Comparison of ENCODE assay signal across 17 cellular contexts in the genomic region with DNA sequence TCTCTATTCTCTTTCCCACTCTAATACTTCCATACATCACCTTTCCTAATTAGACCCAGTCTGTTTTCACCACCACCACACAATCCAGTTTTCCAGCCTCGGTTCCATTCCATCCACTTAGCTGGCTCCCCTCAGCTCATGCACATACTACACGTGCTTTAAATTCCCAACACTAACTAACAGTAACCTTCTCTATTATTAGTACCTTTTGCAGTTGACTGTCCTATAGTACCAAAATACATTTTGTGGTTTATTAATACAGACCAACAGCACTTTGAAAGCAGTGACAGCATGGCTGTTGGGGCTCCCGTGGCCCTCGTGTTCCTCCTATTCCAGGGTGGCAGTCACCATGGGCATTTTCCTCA.
A peak's percentile ranks its signal among the peaks of the same experiment; 100 is the strongest.
DNase-seq lines count a peak whose midpoint lies in the region; ATAC-seq and TF ChIP-seq lines count a peak whose summit lies in the region.
"Had no signal": no experiment of that assay in that cellular context is flagged by ENCODE, and none has a peak within 500 bp of the region (broad histone marks: within the 10 kb centered on the region; RNA-seq: fewer than 3 reads in every experiment).

No MANE protein-coding gene starts in this region.

- 47 to 66% methylated on average over 4 of the region's 4 CpGs for WGBS in heart right ventricle, 2 donors

- no peaks in the 10 kb centered on the region for H3K27me3 Mint-ChIP-seq in IgD-negative memory B cell

- H3K4me3 ChIP-seq in OCI-LY3 (ENCODE audit: low read length): no peak overlapping the region
- no peak overlapping the region for H3K4me3 ChIP-seq in heart right ventricle
- H3K4me3 ChIP-seq in gastrocnemius medialis: no peak overlapping the region

- peak overlapping the region in 2 of 3 donors; percentile 57 to 90 for H3K27ac Mint-ChIP-seq in IgD-negative memory B cell

- peak overlapping the region in 1 of 4 donors; percentile 36 for H3K4me3 Mint-ChIP-seq in IgD-negative memory B cell

- TF ChIP-seq POLR2A in gastrocnemius medialis (IDR thresholded peaks at IDR 0.05): no peak

- intact Hi-C loops in heart right ventricle (cut with DNase I): loop anchor here in 2 of 10 donors (10.0 kb wide), 1 partner anchor 58 kb away; no protein-coding TSS in a partner anchor
- intact Hi-C loops in gastrocnemius medialis (cut with DNase I; ENCODE audit: low total_unique reads): no loop called here

- peaks cover 67% of the 10 kb centered on the region for H3K79me2 ChIP-seq in OCI-LY3 (ENCODE audit: low read length)

- H2AFZ ChIP-seq in OCI-LY3 (ENCODE audit: low read depth, low read length): no peak overlapping the region

- H3K4me1 Mint-ChIP-seq in IgD-negative memory B cell: peaks cover 5 to 22% (median 16%) of the 10 kb centered on the region in 3 donors

- H4K20me1 ChIP-seq in OCI-LY3 (ENCODE audit: insufficient read depth, low read length): peaks cover 47% of the 10 kb centered on the region

- H3K9ac ChIP-seq in OCI-LY3 (ENCODE audit: low read length): no peak overlapping the region

- H3K27me3 ChIP-seq in OCI-LY3 (ENCODE audit: low read depth, low read length): no peaks in the 10 kb centered on the region
- H3K27me3 ChIP-seq in heart right ventricle: no peaks in the 10 kb centered on the region
- no peaks in the 10 kb centered on the region for H3K27me3 ChIP-seq in gastrocnemius medialis

- TF ChIP-seq CTCF in OCI-LY3 (IDR thresholded peaks at IDR 0.05; ENCODE audit: low read depth, low read length) (no peak), heart right ventricle (IDR thresholded peaks at IDR 0.05) (no peak), gastrocnemius medialis (IDR thresholded peaks at IDR 0.05 in 4 of 5, conservative IDR thresholded peaks at IDR 0.05 in 1 of 5) (no peak)

- ATAC-seq in heart right ventricle (peak; percentile 14 to 71 (median 62)), gastrocnemius medialis (no peak)
- ATAC-seq: HepG2 had no signal

- H3K36me3 Mint-ChIP-seq in IgD-negative memory B cell: peaks cover 8% of the 10 kb centered on the region

- no peak for DNase-seq in heart right ventricle
- DNase-seq in gastrocnemius medialis: no peak
- DNase-seq in NCI-H524 (lab: John Stamatoyannopoulos, UW): no peak
- DNase-seq in islet precursor cell: no peak
- DNase-seq in NCI-H1417 treated with DMSO at 0.1 percent for 48 hours (lab: John Stamatoyannopoulos, UW): no peak
- DNase-seq: DMS79, KG1, NCI-H1436, NCI-H2029 treated with DMSO at 0.1 percent for 48 hours, NCI-H2171 treated with DMSO at 0.1 percent for 48 hours, NCI-H446 treated with DMSO at 0.1 percent for 48 hours, NCI-H748 treated with DMSO at 0.1 percent for 48 hours, SIG-M5 had no signal

- H3K9me3 Mint-ChIP-seq in IgD-negative memory B cell: no peaks in the 10 kb centered on the region

- H3K27ac ChIP-seq in OCI-LY3 (ENCODE audit: low read length): peak overlapping the region; percentile 57
- peak overlapping the region in 8 of 10 donors; percentile 2 to 75 (median 57) for H3K27ac ChIP-seq in heart right ventricle
- H3K27ac ChIP-seq in gastrocnemius medialis: peak overlapping the region in 3 of 4 donors; percentile 24 to 35 (median 31)
- H3K27ac ChIP-seq: C4-2B had no signal

- H3K9me3 ChIP-seq in OCI-LY3 (ENCODE audit: insufficient read depth, low read length): no peaks in the 10 kb centered on the region
- no peaks in the 10 kb centered on the region for H3K9me3 ChIP-seq in heart right ventricle
- H3K9me3 ChIP-seq in gastrocnemius medialis: no peaks in the 10 kb centered on the region

- in situ Hi-C loops in gastrocnemius medialis (cut with MboI; ENCODE audit: low sequenced_read_pairs in 4 of 4): no loop called here

- H3K4me2 ChIP-seq in OCI-LY3 (ENCODE audit: low read length): peak overlapping the region; percentile 52

- H3K36me3 ChIP-seq in OCI-LY3 (replicated peaks; ENCODE audit: low read depth, low read length) (peaks cover 40% of the 10 kb centered on the region), heart right ventricle (peaks cover 0 to 62% (median 22%) of the 10 kb centered on the region in 9 donors), gastrocnemius medialis (peaks cover 0 to 14% of the 10 kb centered on the region in 2 donors)

- H3K4me1 ChIP-seq in OCI-LY3 (ENCODE audit: low read length) (peaks cover 38% of the 10 kb centered on the region), heart right ventricle (peaks cover 5 to 62% (median 48%) of the 10 kb centered on the region in 9 donors), gastrocnemius medialis (peaks cover 52 to 57% of the 10 kb centered on the region in 2 donors)

Comparison
In these comparisons a context has a peak if more than half of its experiments do, and no peak if none do; other contexts are left out.
1. ATAC-seq: peak in heart right ventricle (8 of 8); none in gastrocnemius medialis (0 of 2).
2. Peak in every context shown above with its lines, with median percentiles within 50 percentile points of each other: H3K27ac ChIP-seq.